ENCODE assay signal across 10 cellular contexts in the genomic region with DNA sequence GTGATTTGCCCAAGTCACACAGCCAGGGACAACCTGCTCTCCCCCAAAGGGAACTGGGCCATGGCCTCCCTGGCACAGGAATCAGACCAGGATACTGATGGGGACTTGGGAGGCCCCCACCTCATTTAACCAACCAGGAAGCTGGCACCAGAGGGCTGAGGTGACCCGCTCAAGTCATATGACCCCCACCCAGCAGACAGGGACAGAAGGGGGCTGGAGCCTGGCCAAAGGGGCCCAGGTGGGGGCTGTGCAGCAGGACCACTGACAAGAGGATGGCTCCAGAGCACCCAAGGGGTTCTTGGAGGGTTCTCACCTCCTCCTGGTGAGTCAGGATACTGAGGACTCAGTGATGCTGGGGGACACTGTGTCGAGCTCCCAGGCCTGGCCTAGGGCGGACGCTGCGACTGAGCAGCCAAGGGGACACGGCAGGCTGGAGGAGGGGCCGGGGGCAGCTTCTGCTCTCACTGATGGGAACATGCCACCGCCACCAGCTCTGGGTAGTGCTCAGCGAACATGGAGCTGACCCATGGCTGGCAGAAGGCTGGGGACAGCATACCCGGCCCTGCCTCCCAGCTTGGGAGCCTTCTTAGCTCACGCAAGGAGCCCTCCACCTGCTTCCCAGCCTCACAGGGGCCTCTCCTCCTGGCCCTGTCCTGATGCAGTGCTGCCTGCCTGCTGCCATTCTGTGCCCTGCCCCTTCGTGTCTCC. TPM values are rescaled to one million over a fixed set of nuclear protein-coding genes. Genes with fewer than 3 reads are reported as not detected.
DNase-seq lines count a peak whose midpoint lies in the region; ATAC-seq and TF ChIP-seq lines count a peak whose summit lies in the region.
"Had no signal": no experiment of that assay in that cellular context is flagged by ENCODE, and none has a peak within 500 bp of the region (broad histone marks: within the 10 kb centered on the region; RNA-seq: fewer than 3 reads in every experiment).

No MANE protein-coding gene starts in this region.

- H3K27ac Mint-ChIP-seq in activated CD4-positive, alpha-beta T cell treated with anti-CD3 and anti-CD28 coated beads, Interleukin-2, amount 10 ng/mL, durations not matched to agents 7 days and 5 days: peak overlapping the region; percentile 88
- H3K27ac Mint-ChIP-seq in activated naive CD8-positive, alpha-beta T cell treated with anti-CD3 and anti-CD28 coated beads, Interleukin-2, amount 10 ng/mL, durations not matched to agents 7 days and 5 days: peak overlapping the region; percentile 99
- no peak overlapping the region for H3K27ac Mint-ChIP-seq in type B pancreatic cell

- H3K36me3 Mint-ChIP-seq in activated CD4-positive, alpha-beta T cell treated with anti-CD3 and anti-CD28 coated beads, Interleukin-2, amount 10 ng/mL, durations not matched to agents 7 days and 5 days (ENCODE audit: low read depth): peaks cover 47% of the 10 kb centered on the region
- peaks cover 34% of the 10 kb centered on the region for H3K36me3 Mint-ChIP-seq in activated naive CD8-positive, alpha-beta T cell treated with anti-CD3 and anti-CD28 coated beads, Interleukin-2, amount 10 ng/mL, durations not matched to agents 7 days and 5 days
- H3K36me3 Mint-ChIP-seq in type B pancreatic cell: no peaks in the 10 kb centered on the region

- TF ChIP-seq CTCF in type B pancreatic cell (conservative IDR thresholded peaks at IDR 0.05): no peak

- no peaks in the 10 kb centered on the region for H3K27me3 Mint-ChIP-seq in activated CD4-positive, alpha-beta T cell treated with anti-CD3 and anti-CD28 coated beads, Interleukin-2, amount 10 ng/mL, durations not matched to agents 7 days and 5 days
- H3K27me3 Mint-ChIP-seq in activated naive CD8-positive, alpha-beta T cell treated with anti-CD3 and anti-CD28 coated beads, Interleukin-2, amount 10 ng/mL, durations not matched to agents 7 days and 5 days: no peaks in the 10 kb centered on the region
- peaks cover 4% of the 10 kb centered on the region for H3K27me3 Mint-ChIP-seq in type B pancreatic cell

- no peak for ATAC-seq in activated naive CD8-positive, alpha-beta T cell treated with anti-CD3 and anti-CD28 coated beads, Interleukin-2, amount 10 ng/mL, durations not matched to agents 7 days and 5 days (ENCODE audit: low read depth)
- ATAC-seq in HG03196 (IDR thresholded peaks at IDR 0.05; ENCODE audit: unreplicated experiment) (no peak), HG02885 (IDR thresholded peaks at IDR 0.05; ENCODE audit: poor library complexity, unreplicated experiment) (no peak)

- CTCF ChIA-PET in activated CD4-positive, alpha-beta T cell treated with anti-CD3 and anti-CD28 coated beads, Interleukin-2, amount 10 ng/mL, durations not matched to agents 7 days and 5 days (lab: Charles Lee): interaction anchor here (0.9 to 1.3 kb wide), 3 partner anchors 10 to 30 kb away, joined by 3 to 4 read pairs (median 3); no protein-coding TSS in a partner anchor

- DNase-seq in activated CD4-positive, alpha-beta T cell treated with anti-CD3 and anti-CD28 coated beads, Interleukin-2, amount 10 ng/mL, durations not matched to agents 7 days and 5 days: peak; percentile 5
- DNase-seq in activated CD4-positive, alpha-beta T cell treated with anti-CD3 and anti-CD28 coated beads, Interleukin-2, amount 50 U/mL, for 1 hour: no peak
- no peak for DNase-seq in activated naive CD8-positive, alpha-beta T cell treated with anti-CD3 and anti-CD28 coated beads, Interleukin-2, amount 10 ng/mL, durations not matched to agents 7 days and 5 days
- DNase-seq in mucosa of gallbladder (ENCODE audit: low spot score) (peak; percentile 10), type B pancreatic cell (ENCODE audit: extremely low spot score, unreplicated experiment) (peak; percentile 58), NCI-H526 treated with DMSO at 0.1 percent for 48 hours (lab: John Stamatoyannopoulos, UW) (no peak)
- DNase-seq: effector CD8-positive, alpha-beta T cell; NCI-H187 treated with DMSO at 0.1 percent for 48 hours had no signal

- peak overlapping the region; percentile 71 for H3K4me3 Mint-ChIP-seq in activated CD4-positive, alpha-beta T cell treated with anti-CD3 and anti-CD28 coated beads, Interleukin-2, amount 10 ng/mL, durations not matched to agents 7 days and 5 days
- H3K4me3 Mint-ChIP-seq in activated naive CD8-positive, alpha-beta T cell treated with anti-CD3 and anti-CD28 coated beads, Interleukin-2, amount 10 ng/mL, durations not matched to agents 7 days and 5 days: peak overlapping the region; percentile 87
- no peak overlapping the region for H3K4me3 Mint-ChIP-seq in type B pancreatic cell

- peaks cover 31% of the 10 kb centered on the region for H3K9me3 Mint-ChIP-seq in activated CD4-positive, alpha-beta T cell treated with anti-CD3 and anti-CD28 coated beads, Interleukin-2, amount 10 ng/mL, durations not matched to agents 7 days and 5 days
- peaks cover 27% of the 10 kb centered on the region for H3K9me3 Mint-ChIP-seq in activated naive CD8-positive, alpha-beta T cell treated with anti-CD3 and anti-CD28 coated beads, Interleukin-2, amount 10 ng/mL, durations not matched to agents 7 days and 5 days
- H3K9me3 Mint-ChIP-seq in type B pancreatic cell: peaks cover 7% of the 10 kb centered on the region

- POLR2A ChIA-PET in activated CD4-positive, alpha-beta T cell treated with anti-CD3 and anti-CD28 coated beads, Interleukin-2, amount 10 ng/mL, durations not matched to agents 7 days and 5 days (lab: Charles Lee): no interaction called here
- POLR2A ChIA-PET in activated naive CD8-positive, alpha-beta T cell treated with anti-CD3 and anti-CD28 coated beads, Interleukin-2, amount 10 ng/mL, durations not matched to agents 7 days and 5 days (lab: Charles Lee): interaction anchor here (1.0 to 2.6 kb wide), 7 partner anchors 14 to 108 kb away, joined by 3 to 19 read pairs (median 6); partner anchors contain the start of genes ACSS1 and APMAP

- peaks cover 79% of the 10 kb centered on the region for H3K4me1 Mint-ChIP-seq in activated CD4-positive, alpha-beta T cell treated with anti-CD3 and anti-CD28 coated beads, Interleukin-2, amount 10 ng/mL, durations not matched to agents 7 days and 5 days
- H3K4me1 Mint-ChIP-seq in activated naive CD8-positive, alpha-beta T cell treated with anti-CD3 and anti-CD28 coated beads, Interleukin-2, amount 10 ng/mL, durations not matched to agents 7 days and 5 days: peaks cover 52% of the 10 kb centered on the region
- no peaks in the 10 kb centered on the region for H3K4me1 Mint-ChIP-seq in type B pancreatic cell (ENCODE audit: unreplicated experiment)

RNA-seq across cellular contexts. Expression of gene CST7, which starts 1.2 kb away (rescaled TPM):
- 10 to 100 TPM; 25.9 to 26.7 TPM for total RNA-seq in activated CD4-positive, alpha-beta T cell treated with anti-CD3 and anti-CD28 coated beads, Interleukin-2, amount 10 ng/mL, durations not matched to agents 7 days and 5 days
- total RNA-seq in activated naive CD8-positive, alpha-beta T cell treated with anti-CD3 and anti-CD28 coated beads, Interleukin-2, amount 10 ng/mL, durations not matched to agents 7 days and 5 days: 10 to 100 TPM; 92.0 to 92.4 TPM
- 4.3 TPM for total RNA-seq in mucosa of gallbladder
- not detected in 2 replicates for total RNA-seq in type B pancreatic cell (ENCODE audit: low replicate concordance)

RNA-seq across cellular contexts. Expression of gene APMAP, which starts 42.3 kb away (rescaled TPM):
- 10 to 100 TPM; 38.7 to 41.3 TPM for total RNA-seq in activated CD4-positive, alpha-beta T cell treated with anti-CD3 and anti-CD28 coated beads, Interleukin-2, amount 10 ng/mL, durations not matched to agents 7 days and 5 days
- total RNA-seq in activated naive CD8-positive, alpha-beta T cell treated with anti-CD3 and anti-CD28 coated beads, Interleukin-2, amount 10 ng/mL, durations not matched to agents 7 days and 5 days: 10 to 100 TPM; 60.7 to 64.6 TPM
- total RNA-seq in mucosa of gallbladder (68.8 TPM), type B pancreatic cell (ENCODE audit: low replicate concordance) (71.6 and 72.8 TPM in 2 replicates)

Comparison
In these comparisons a context has a peak if more than half of its experiments do, and no peak if none do; other contexts are left out.
1. DNase-seq: peak in activated CD4-positive, alpha-beta T cell treated with anti-CD3 and anti-CD28 coated beads, Interleukin-2, amount 10 ng/mL, durations not matched to agents 7 days and 5 days (single experiment), mucosa of gallbladder (single experiment) and type B pancreatic cell (single experiment); none in activated CD4-positive, alpha-beta T cell treated with anti-CD3 and anti-CD28 coated beads, Interleukin-2, amount 50 U/mL, for 1 hour (single experiment), activated naive CD8-positive, alpha-beta T cell treated with anti-CD3 and anti-CD28 coated beads, Interleukin-2, amount 10 ng/mL, durations not matched to agents 7 days and 5 days (single experiment) and NCI-H526 treated with DMSO at 0.1 percent for 48 hours (single experiment).